Comparison of ENCODE assay signal across 15 cellular contexts in genomic region chr5:149474198-149474597, GRCh38.
DNase-seq lines count a peak whose midpoint lies in the region; ATAC-seq and TF ChIP-seq lines count a peak whose summit lies in the region.
"Had no signal": no experiment of that assay in that cellular context is flagged by ENCODE, and none has a peak within 500 bp of the region (broad histone marks: within the 10 kb centered on the region; RNA-seq: fewer than 3 reads in every experiment).

No MANE protein-coding gene starts in this region.

- no peak for ATAC-seq in GM21576 (IDR thresholded peaks at IDR 0.05; ENCODE audit: unreplicated experiment)

- peak overlapping the region; percentile 16 for H3K27ac ChIP-seq in colonic mucosa
- H3K27ac ChIP-seq: 22Rv1, HL-60, right lobe of liver had no signal

- peak; percentile 47 for DNase-seq in DMS 273 (lab: John Stamatoyannopoulos, UW; ENCODE audit: unreplicated experiment)
- DNase-seq in DMS 273 treated with DMSO at 0.1 percent for 48 hours (lab: John Stamatoyannopoulos, UW) = no peak
- peak; percentile 73 for DNase-seq in colonic mucosa
- peak; percentile 56 to 85 for DNase-seq in lower leg skin (ENCODE audit: low spot score in 2 of 2)
- DNase-seq in ureter (ENCODE audit: low spot score) = peak; percentile 69
- no peak for DNase-seq in SHP77 (lab: John Stamatoyannopoulos, UW)
- no peak for DNase-seq in activated CD4-positive, CD25-positive, alpha-beta regulatory T cell treated with anti-CD3 and anti-CD28 coated beads, Interleukin-2, amount 50 U/mL, for 72 hours
- DNase-seq: activated CD4-positive, CD25-positive, alpha-beta regulatory T cell; activated CD8-positive, alpha-beta memory T cell treated with anti-CD3 and anti-CD28 coated beads, Interleukin-2, amount 50 U/mL, for 48 hours; CD4-positive, alpha-beta T cell; right lobe of liver had no signal

- H3K4me3 ChIP-seq in colonic mucosa (no peak overlapping the region), lower leg skin (ENCODE audit: low read depth, poor library complexity, severe bottlenecking) (no peak overlapping the region)
- H3K4me3 ChIP-seq: HAP-1, right lobe of liver had no signal

- peaks cover 7% of the 10 kb centered on the region for H3K4me1 ChIP-seq in colonic mucosa
- H3K4me1 ChIP-seq: HAP-1, right lobe of liver had no signal

- no peak for TF ChIP-seq POLR2A in lower leg skin (IDR thresholded peaks at IDR 0.05)

- TF ChIP-seq CTCF in colonic mucosa (IDR thresholded peaks at IDR 0.05) (no peak), lower leg skin (IDR thresholded peaks at IDR 0.05) (no peak)

- 55 to 65% methylated on average over 3 of the region's 3 CpGs for WGBS in lower leg skin, 2 donors

- H3K36me3 ChIP-seq in colonic mucosa = no peaks in the 10 kb centered on the region
- H3K36me3 ChIP-seq: HAP-1, right lobe of liver had no signal

- intact Hi-C loops in colonic mucosa (cut with DNase I) = no loop called here
- intact Hi-C loops in lower leg skin (cut with DNase I; ENCODE audit: low total_unique reads) = no loop called here

- no peaks in the 10 kb centered on the region for H3K27me3 ChIP-seq in colonic mucosa
- H3K27me3 ChIP-seq: right lobe of liver had no signal

- peak overlapping the region in 1 of 2 donors; percentile 1 for H3K9ac ChIP-seq in colonic mucosa (ENCODE audit: low read depth in 2 of 2, low read length in 2 of 2)

- H3K9me3 ChIP-seq in colonic mucosa = no peaks in the 10 kb centered on the region
- H3K9me3 ChIP-seq: HAP-1, right lobe of liver had no signal

Comparison
In these comparisons a context has a peak if more than half of its experiments do, and no peak if none do; other contexts are left out.
1. DNase-seq: peak in DMS 273 (single experiment), colonic mucosa (single experiment), lower leg skin (2 of 2) and ureter (single experiment); none in DMS 273 treated with DMSO at 0.1 percent for 48 hours (single experiment), SHP77 (0 of 2) and activated CD4-positive, CD25-positive, alpha-beta regulatory T cell treated with anti-CD3 and anti-CD28 coated beads, Interleukin-2, amount 50 U/mL, for 72 hours (single experiment).